8 cellular contexts compared by ENCODE assay signal in the genomic region with DNA sequence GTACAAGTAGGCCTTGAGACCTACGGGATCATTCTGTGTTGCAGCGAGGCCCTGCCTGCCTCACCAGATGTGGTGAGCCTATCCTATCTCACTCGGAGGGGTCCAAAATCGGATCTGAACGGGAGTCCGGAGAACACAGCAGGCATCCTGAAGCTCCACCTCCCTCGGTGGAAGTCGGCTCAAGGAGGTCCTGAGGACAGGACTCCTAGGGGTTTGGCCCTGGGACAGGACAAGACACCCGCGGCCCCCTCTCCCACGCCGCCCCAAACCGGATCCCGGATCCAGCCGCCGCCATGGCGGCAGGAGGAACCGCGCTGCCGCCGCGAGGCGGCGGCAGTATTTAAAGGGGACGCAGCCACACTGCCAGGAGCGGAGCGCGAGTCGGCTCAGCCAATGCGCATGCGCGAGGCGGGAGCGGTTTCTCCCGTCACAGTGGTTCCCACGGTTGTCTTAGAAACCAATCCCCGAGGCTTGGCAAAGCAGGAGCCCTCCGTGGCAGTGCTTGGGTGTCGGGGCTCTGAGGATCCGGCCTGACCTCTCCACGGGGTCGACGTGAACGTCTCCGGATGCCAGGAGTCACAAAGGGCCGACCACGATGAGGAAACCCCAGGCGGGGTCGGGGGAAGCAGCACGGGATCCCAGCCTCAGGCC.
A peak's percentile ranks its signal among the peaks of the same experiment; 100 is the strongest.
DNase-seq lines count a peak whose midpoint lies in the region; ATAC-seq and TF ChIP-seq lines count a peak whose summit lies in the region.
"Not testable (repeated sequence)": the region's sequence is repeated elsewhere in the genome, so short reads cannot be mapped to it uniquely, and the experiment has no call there.

No MANE protein-coding gene starts in this region.

- H3K4me3 ChIP-seq in AG10803 (ENCODE audit: low read length) (peak overlapping the region; percentile 43), liver (ENCODE audit: low read depth in 1 of 3, low read length in 3 of 3) (peak overlapping the region in 1 of 3 donors; percentile 49)

- TF ChIP-seq CTCF in AG10803 (conservative IDR thresholded peaks at IDR 0.05; ENCODE audit: low read length); liver (IDR thresholded peaks at IDR 0.05; ENCODE audit: low read depth, low read length, missing input control): not testable (repeated sequence)

- TF ChIP-seq RAD21 in liver (IDR thresholded peaks at IDR 0.05): peak in 1 of 2 donors; percentile 43

- H3K9me3 ChIP-seq in liver (ENCODE audit: control insufficient read depth in 4 of 4, low read length in 3 of 4): not testable (repeated sequence)

- not testable (repeated sequence) for H3K36me3 ChIP-seq in liver (ENCODE audit: control insufficient read depth in 4 of 4, insufficient read depth in 3 of 4, low read depth in 1 of 4, low read length in 3 of 4)

- 51% methylated on average over 27 of the region's 50 CpGs for WGBS in liver

- DNase-seq in AG10803 (ENCODE audit: low read depth) (peak; percentile 70), NCI-H526 (lab: John Stamatoyannopoulos, UW) (peak; percentile 74 to 88), dermis microvascular lymphatic vessel endothelial cell (ENCODE audit: low read depth in 2 of 2) (peak; percentile 42 to 51)
- DNase-seq in activated CD8-positive, alpha-beta memory T cell treated with anti-CD3 and anti-CD28 coated beads for 24 hours: peak; percentile 82
- peak; percentile 54 for DNase-seq in stimulated activated CD4-positive, alpha-beta T cell treated with anti-CD3 and anti-CD28 coated beads, Interleukin-12 subunit alpha, Interleukin-12 subunit beta, amount 100 ng/mL, for 4 hours

- not testable (repeated sequence) for H3K4me1 ChIP-seq in liver (ENCODE audit: control insufficient read depth in 4 of 4, insufficient read depth in 4 of 4, low read length in 3 of 4)

- not testable (repeated sequence) for H3K9ac ChIP-seq in liver (ENCODE audit: low read depth in 1 of 2, low read length in 2 of 2)

- H3K27me3 ChIP-seq in liver (ENCODE audit: control insufficient read depth in 4 of 4, insufficient read depth in 4 of 4, low read length in 3 of 4): not testable (repeated sequence)

- ATAC-seq in GM19372 (IDR thresholded peaks at IDR 0.05; ENCODE audit: low read depth, unreplicated experiment) (peak; percentile 88), HG03139 (IDR thresholded peaks at IDR 0.05; ENCODE audit: unreplicated experiment) (peak; percentile 100)

- not testable (repeated sequence) for H3K27ac ChIP-seq in liver (ENCODE audit: low read depth in 1 of 2, low read length in 2 of 2)

TF ChIP-seq in liver, 16 proteins besides CTCF, POLR2A, EP300 and RAD21:
- TF ChIP-seq SP1 (IDR thresholded peaks at IDR 0.05): peak; percentile 8
